8 cellular contexts compared by ENCODE assay signal in genomic region chr2:130873700-130874346, GRCh38. TPM values are rescaled to one million over a fixed set of nuclear protein-coding genes. Genes with fewer than 3 reads are reported as not detected.
DNase-seq lines count a peak whose midpoint lies in the region; ATAC-seq lines count a peak whose summit lies in the region.

No MANE protein-coding gene starts in this region.

- no peaks in the 10 kb centered on the region for H3K36me3 Mint-ChIP-seq in activated CD4-positive, alpha-beta memory T cell treated with anti-CD3 and anti-CD28 coated beads, Interleukin-2, amount 10 ng/mL, durations not matched to agents 7 days and 5 days (ENCODE audit: low read depth)

- no peak overlapping the region for H4K8ac ChIP-seq in mesenchymal stem cell (ENCODE audit: low read length)

- peaks cover 17% of the 10 kb centered on the region for H3K27me3 Mint-ChIP-seq in activated CD4-positive, alpha-beta memory T cell treated with anti-CD3 and anti-CD28 coated beads, Interleukin-2, amount 10 ng/mL, durations not matched to agents 7 days and 5 days

- H3K4me1 Mint-ChIP-seq in activated CD4-positive, alpha-beta memory T cell treated with anti-CD3 and anti-CD28 coated beads, Interleukin-2, amount 10 ng/mL, durations not matched to agents 7 days and 5 days, result no peaks in the 10 kb centered on the region

- no peak overlapping the region for H4K91ac ChIP-seq in mesenchymal stem cell (ENCODE audit: low read length)

- no peak overlapping the region for H3K18ac ChIP-seq in mesenchymal stem cell (ENCODE audit: low read depth in 1 of 2, low read length in 2 of 2)

- H3K27ac ChIP-seq in effector memory CD4-positive, alpha-beta T cell (ENCODE audit: insufficient read depth, low read length, poor library complexity, severe bottlenecking), result no peak overlapping the region
- no peak overlapping the region for H3K27ac ChIP-seq in mesenchymal stem cell (ENCODE audit: low read length, poor library complexity, severe bottlenecking)

- CTCF ChIA-PET in activated CD4-positive, alpha-beta memory T cell treated with anti-CD3 and anti-CD28 coated beads, Interleukin-2, amount 10 ng/mL, durations not matched to agents 7 days and 5 days (lab: Charles Lee), result interaction anchor here (0.8 to 11.4 kb wide), 11 partner anchors 8 to 146 kb away, joined by 3 to 243 read pairs (median 4); no protein-coding TSS in a partner anchor

- no peaks in the 10 kb centered on the region for H3K36me3 ChIP-seq in effector memory CD4-positive, alpha-beta T cell (ENCODE audit: control insufficient read depth, insufficient read depth, low read length)
- no peaks in the 10 kb centered on the region for H3K36me3 ChIP-seq in mesenchymal stem cell (ENCODE audit: control insufficient read depth in 1 of 2, insufficient read depth in 2 of 2, low read depth in 1 of 2, low read length in 2 of 2)

- H3K4me2 ChIP-seq in mesenchymal stem cell (ENCODE audit: low read length, poor library complexity, severe bottlenecking), result no peak overlapping the region

- no peaks in the 10 kb centered on the region for H3K4me1 ChIP-seq in effector memory CD4-positive, alpha-beta T cell (ENCODE audit: control insufficient read depth, insufficient read depth, low read length, poor library complexity, severe bottlenecking)
- H3K4me1 ChIP-seq in mesenchymal stem cell (ENCODE audit: control insufficient read depth, insufficient read depth, low read depth, low read length), result no peaks in the 10 kb centered on the region

- ATAC-seq in GM18873 (IDR thresholded peaks at IDR 0.05; ENCODE audit: low FRiP score, unreplicated experiment), result peak; percentile 70
- ATAC-seq in HG03139 (IDR thresholded peaks at IDR 0.05; ENCODE audit: unreplicated experiment), result peak; percentile 81

- H2BK120ac ChIP-seq in mesenchymal stem cell (ENCODE audit: low read depth, low read length), result no peak overlapping the region

- H3K4ac ChIP-seq in mesenchymal stem cell (ENCODE audit: low read depth in 1 of 2, low read length in 2 of 2), result no peak overlapping the region

- no peak overlapping the region for H3K14ac ChIP-seq in mesenchymal stem cell (ENCODE audit: low read length in 2 of 2)

- H3K4me3 ChIP-seq in effector memory CD4-positive, alpha-beta T cell (ENCODE audit: insufficient read depth, low read depth, low read length, poor library complexity, severe bottlenecking), result no peak overlapping the region
- no peak overlapping the region for H3K4me3 ChIP-seq in mesenchymal stem cell (ENCODE audit: insufficient read depth in 1 of 2, low read depth in 1 of 2, low read length in 2 of 2)

- H3K9ac ChIP-seq in mesenchymal stem cell (ENCODE audit: low read length), result no peak overlapping the region

- no peak overlapping the region for H3K27ac Mint-ChIP-seq in activated CD4-positive, alpha-beta memory T cell treated with anti-CD3 and anti-CD28 coated beads, Interleukin-2, amount 10 ng/mL, durations not matched to agents 7 days and 5 days

- no peak overlapping the region for H3K23ac ChIP-seq in mesenchymal stem cell (ENCODE audit: low read length in 2 of 2)

- no peak overlapping the region for H2BK15ac ChIP-seq in mesenchymal stem cell (ENCODE audit: low read depth, poor library complexity, severe bottlenecking)

- WGBS in mesenchymal stem cell, result 39% methylated on average over 9 of the region's 9 CpGs

- DNase-seq in AML-193 (lab: John Stamatoyannopoulos, UW) (peak; percentile 40 to 59), NCI-H69 (lab: John Stamatoyannopoulos, UW) (peak; percentile 66), mesenchymal stem cell (peak; percentile 47)
- peak; percentile 77 for DNase-seq in activated CD4-positive, alpha-beta memory T cell treated with anti-CD3 and anti-CD28 coated beads, Interleukin-2, amount 10 ng/mL, durations not matched to agents 7 days and 5 days
- peak; percentile 30 to 54 (median 40) for DNase-seq in effector memory CD4-positive, alpha-beta T cell
- DNase-seq in stimulated activated CD8-positive, alpha-beta memory T cell treated with anti-CD3 and anti-CD28 coated beads, Interleukin-2, amount 100 ng/mL, for 1 hour (ENCODE audit: low read depth in 2 of 2), result peak; percentile 39 to 54

- POLR2A ChIA-PET in activated CD4-positive, alpha-beta memory T cell treated with anti-CD3 and anti-CD28 coated beads, Interleukin-2, amount 10 ng/mL, durations not matched to agents 7 days and 5 days (lab: Charles Lee), result interaction anchor here (1.2 kb wide), 1 partner anchor 76 kb away, joined by 9 read pairs; no protein-coding TSS in a partner anchor

- no peak overlapping the region for H2BK5ac ChIP-seq in mesenchymal stem cell (ENCODE audit: low read depth, low read length, poor library complexity, severe bottlenecking)

- H2AFZ ChIP-seq in mesenchymal stem cell (ENCODE audit: low read depth, low read length), result no peak overlapping the region

- H3K4me3 Mint-ChIP-seq in activated CD4-positive, alpha-beta memory T cell treated with anti-CD3 and anti-CD28 coated beads, Interleukin-2, amount 10 ng/mL, durations not matched to agents 7 days and 5 days, result no peak overlapping the region

- no peak overlapping the region for H2AK5ac ChIP-seq in mesenchymal stem cell (ENCODE audit: low read length, severe bottlenecking)

- H2BK12ac ChIP-seq in mesenchymal stem cell (ENCODE audit: low read length in 2 of 2), result no peak overlapping the region

- no peaks in the 10 kb centered on the region for H3K9me3 ChIP-seq in effector memory CD4-positive, alpha-beta T cell (ENCODE audit: control insufficient read depth, low read length)
- peaks cover 4% of the 10 kb centered on the region for H3K9me3 ChIP-seq in mesenchymal stem cell (ENCODE audit: control insufficient read depth, low read length)

- H3K9me3 Mint-ChIP-seq in activated CD4-positive, alpha-beta memory T cell treated with anti-CD3 and anti-CD28 coated beads, Interleukin-2, amount 10 ng/mL, durations not matched to agents 7 days and 5 days, result no peaks in the 10 kb centered on the region

- H3K79me1 ChIP-seq in mesenchymal stem cell (replicated peaks; ENCODE audit: low read length, poor library complexity, severe bottlenecking), result no peaks in the 10 kb centered on the region

- H3K27me3 ChIP-seq in effector memory CD4-positive, alpha-beta T cell (replicated peaks; ENCODE audit: control insufficient read depth, insufficient read depth, low read length, poor library complexity, severe bottlenecking), result no peaks in the 10 kb centered on the region
- H3K27me3 ChIP-seq in mesenchymal stem cell (ENCODE audit: control insufficient read depth in 1 of 2, insufficient read depth in 1 of 2, low read length in 2 of 2), result peaks cover 36 to 51% of the 10 kb centered on the region in 2 experiments

RNA-seq across cellular contexts. Expression of gene ARHGEF4, which starts 37.1 kb away (rescaled TPM):
- under 1 TPM; 0.25 to 0.30 TPM for total RNA-seq in activated CD4-positive, alpha-beta memory T cell treated with anti-CD3 and anti-CD28 coated beads, Interleukin-2, amount 10 ng/mL, durations not matched to agents 7 days and 5 days
- polyA plus RNA-seq in mesenchymal stem cell (2013, experiment 1 of 2), result 0.37 TPM
- 0.60 TPM for polyA plus RNA-seq in mesenchymal stem cell (2013, experiment 2 of 2)
